Comparison of ENCODE assay signal across 24 cellular contexts in genomic region chr1:17156108-17156507, GRCh38. TPM values are rescaled to one million over a fixed set of nuclear protein-coding genes. Genes with fewer than 3 reads are reported as not detected.
DNase-seq lines count a peak whose midpoint lies in the region; ATAC-seq and TF ChIP-seq lines count a peak whose summit lies in the region.
"Had no signal": no experiment of that assay in that cellular context is flagged by ENCODE, and none has a peak within 500 bp of the region (broad histone marks: within the 10 kb centered on the region; RNA-seq: fewer than 3 reads in every experiment).

No MANE protein-coding gene starts in this region.

- intact Hi-C loops in vagina (cut with DNase I) (no loop called here), left ventricle myocardium superior (cut with micrococcal nuclease) (no loop called here)

- no peak for TF ChIP-seq POLR2A in vagina (IDR thresholded peaks at IDR 0.05)

- H3K27me3 Mint-ChIP-seq in effector memory CD8-positive, alpha-beta T cell = peaks cover 28 to 32% of the 10 kb centered on the region in 2 donors

- H3K27me3 ChIP-seq in GM23248 (replicated peaks; ENCODE audit: insufficient read depth) (no peaks in the 10 kb centered on the region), vagina (no peaks in the 10 kb centered on the region)
- H3K27me3 ChIP-seq: cardiac muscle cell had no signal

- no peaks in the 10 kb centered on the region for H3K9me2 ChIP-seq in GM23248 (ENCODE audit: insufficient read depth)
- H3K9me2 ChIP-seq: SK-N-SH had no signal

- peak; percentile 64 for DNase-seq in ACHN
- peak; percentile 14 for DNase-seq in GM23248
- DNase-seq in RPMI7951 (ENCODE audit: low read depth) = peak; percentile 69
- peak; percentile 42 for DNase-seq in fibroblast of villous mesenchyme (ENCODE audit: low read depth)
- DNase-seq in effector memory CD8-positive, alpha-beta T cell = no peak
- no peak for DNase-seq in vagina (ENCODE audit: extremely low spot score in 2 of 2)
- DNase-seq in left ventricle myocardium superior = no peak
- DNase-seq: activated CD4-positive, alpha-beta T cell treated with anti-CD3 and anti-CD28 coated beads for 36 hours; activated effector memory CD4-positive, alpha-beta T cell treated with Interleukin-2 at 50 U/mL for 16 hours; adrenal gland; DMS53; effector CD4-positive, alpha-beta T cell; hypothalamus; KBM-7; kidney; NCI-H1105; NCI-H69; SK-N-SH; T1000 had no signal

- H3K9me3 Mint-ChIP-seq in effector memory CD8-positive, alpha-beta T cell = peaks cover 20 to 29% of the 10 kb centered on the region in 2 donors

- H4K20me1 ChIP-seq in GM23248 (ENCODE audit: insufficient read depth) = no peaks in the 10 kb centered on the region

- no peak overlapping the region for H2AFZ ChIP-seq in GM23248

- H3K36me3 ChIP-seq in GM23248 (ENCODE audit: low read depth) (no peaks in the 10 kb centered on the region), vagina (no peaks in the 10 kb centered on the region)
- H3K36me3 ChIP-seq: adrenal gland, cardiac muscle cell had no signal

- H3K4me2 ChIP-seq in GM23248 (ENCODE audit: unreplicated experiment) = no peak overlapping the region
- H3K4me2 ChIP-seq: SK-N-SH had no signal

- H3K4me1 Mint-ChIP-seq in effector memory CD8-positive, alpha-beta T cell (ENCODE audit: low read depth in 2 of 2) = no peaks in the 10 kb centered on the region
- H3K4me1 Mint-ChIP-seq: activated CD4-positive, alpha-beta T cell treated with anti-CD3 and anti-CD28 coated beads for 36 hours; neural crest cell; stimulated activated memory B cell treated with anti-CD40 and anti-IgM and Interleukin-4, amounts not matched to agents 10 μg/mL and 1 μg/mL and 100 μg/mL, for 72 hours had no signal

- H3K4me3 ChIP-seq in GM23248 (no peak overlapping the region), fibroblast of villous mesenchyme (ENCODE audit: low read depth, low read length) (no peak overlapping the region), vagina (no peak overlapping the region)
- H3K4me3 ChIP-seq: adrenal gland, cardiac muscle cell had no signal

- 23 to 41% methylated on average over 3 of the region's 3 CpGs for WGBS in GM23248 (ENCODE audit: low coverage in 1 of 2, low lambda C conversion rate in 2 of 2, missing lambda C conversion rate in 2 of 2), 2 experiments

- no peaks in the 10 kb centered on the region for H3K4me1 ChIP-seq in GM23248 (ENCODE audit: insufficient read depth)
- H3K4me1 ChIP-seq in vagina = no peaks in the 10 kb centered on the region
- H3K4me1 ChIP-seq: adrenal gland had no signal

- no peak overlapping the region for H3K4me3 Mint-ChIP-seq in effector memory CD8-positive, alpha-beta T cell
- H3K4me3 Mint-ChIP-seq: activated CD4-positive, alpha-beta T cell treated with anti-CD3 and anti-CD28 coated beads for 36 hours; neural crest cell; stimulated activated memory B cell treated with anti-CD40 and anti-IgM and Interleukin-4, amounts not matched to agents 10 μg/mL and 1 μg/mL and 100 μg/mL, for 72 hours had no signal

- no peak overlapping the region for H3K9ac ChIP-seq in GM23248
- H3K9ac ChIP-seq: SK-N-SH had no signal

- in situ Hi-C loops in ACHN (cut with HindIII; ENCODE audit: low pct_ligation_motif_present, low pct_unique_long_range_greater_than_20kb, low sequenced_read_pairs) (no loop called here), GM23248 (cut with MboI) (no loop called here)

- ATAC-seq in effector memory CD8-positive, alpha-beta T cell (replicated peaks) = no peak
- ATAC-seq in HG03378 (IDR thresholded peaks at IDR 0.05; ENCODE audit: unreplicated experiment) (no peak), left ventricle myocardium superior (no peak)
- ATAC-seq: activated CD4-positive, alpha-beta T cell treated with anti-CD3 and anti-CD28 coated beads for 36 hours; HCT116; stimulated activated memory B cell treated with anti-CD40 and anti-IgM and Interleukin-4, amounts not matched to agents 10 μg/mL and 1 μg/mL and 100 μg/mL, for 72 hours had no signal

- no peak overlapping the region for H3K27ac ChIP-seq in GM23248
- no peak overlapping the region for H3K27ac ChIP-seq in vagina
- H3K27ac ChIP-seq: adrenal gland, cardiac muscle cell had no signal

- no peaks in the 10 kb centered on the region for H3K36me3 Mint-ChIP-seq in effector memory CD8-positive, alpha-beta T cell (ENCODE audit: insufficient read depth)

- no peaks in the 10 kb centered on the region for H3F3A ChIP-seq in GM23248 (ENCODE audit: insufficient read depth)

- no peaks in the 10 kb centered on the region for H3K9me3 ChIP-seq in GM23248 (ENCODE audit: low read depth)
- peaks cover 25% of the 10 kb centered on the region for H3K9me3 ChIP-seq in vagina
- H3K9me3 ChIP-seq: SK-N-SH had no signal

- no peak for TF ChIP-seq CTCF in fibroblast of villous mesenchyme (IDR thresholded peaks at IDR 0.05; ENCODE audit: insufficient read depth, low read depth, low read length)
- TF ChIP-seq CTCF in vagina (IDR thresholded peaks at IDR 0.05) = no peak

- no peaks in the 10 kb centered on the region for H3K79me2 ChIP-seq in GM23248 (ENCODE audit: insufficient read depth)

- no peak overlapping the region for H3K27ac Mint-ChIP-seq in effector memory CD8-positive, alpha-beta T cell
- H3K27ac Mint-ChIP-seq: activated CD4-positive, alpha-beta T cell treated with anti-CD3 and anti-CD28 coated beads for 36 hours; stimulated activated memory B cell treated with anti-CD40 and anti-IgM and Interleukin-4, amounts not matched to agents 10 μg/mL and 1 μg/mL and 100 μg/mL, for 72 hours had no signal

RNA-seq across cellular contexts. Expression of gene PADI2, which starts 36.9 kb away (rescaled TPM):
- total RNA-seq in GM23248 (2014; rRNA removed; shearing (Covaris generic)) = 0.13 and 0.22 TPM in 2 replicates
- 0.08 and 0.11 TPM in 2 replicates for polyA plus RNA-seq in GM23248 (2016; fragmentation: Nextera tagmentation; extraction: Ambion mirVana)
- total RNA-seq in RPMI7951 (2014; rRNA removed; shearing (Covaris generic)) = 2.9 and 4.1 TPM in 2 replicates
- total RNA-seq in fibroblast of villous mesenchyme (under 0.01 and 0.43 TPM in 2 replicates), vagina (0.98 TPM), left ventricle myocardium superior (1.1 TPM)

RNA-seq across cellular contexts. Expression of gene PADI1, which starts 48.8 kb away (rescaled TPM):
- under 0.01 TPM in 1 of 2 replicates, not detected in the other for total RNA-seq in GM23248 (2014; rRNA removed; shearing (Covaris generic))
- 0.11 and 0.14 TPM in 2 replicates for polyA plus RNA-seq in GM23248 (2016; fragmentation: Nextera tagmentation; extraction: Ambion mirVana)
- total RNA-seq in RPMI7951 (2014; rRNA removed; shearing (Covaris generic)) = 1.9 and 2.4 TPM in 2 replicates
- total RNA-seq in fibroblast of villous mesenchyme (0.43 and 0.64 TPM in 2 replicates), vagina (46.4 TPM), left ventricle myocardium superior (not detected)
- total RNA-seq: activated CD4-positive, alpha-beta T cell treated with anti-CD3 and anti-CD28 coated beads for 36 hours; adrenal gland; neural crest cell had no signal

Comparison
In these comparisons a context has a peak if more than half of its experiments do, and no peak if none do; other contexts are left out.
1. DNase-seq: peak in ACHN (single experiment), GM23248 (single experiment), RPMI7951 (single experiment) and fibroblast of villous mesenchyme (single experiment); none in effector memory CD8-positive, alpha-beta T cell (0 of 3), vagina (0 of 2) and left ventricle myocardium superior (single experiment).
2. RNA of gene PADI1, which starts 48.8 kb away (total RNA-seq): 46.4 TPM in vagina (single experiment); 1.9 to 2.4 TPM in RPMI7951, 0.43 to 0.64 TPM in fibroblast of villous mesenchyme, under 0.01 TPM in GM23248 and not detected in left ventricle myocardium superior (single experiment); every median in the first group is over 10 times any median in the second.